In the genomic region with DNA sequence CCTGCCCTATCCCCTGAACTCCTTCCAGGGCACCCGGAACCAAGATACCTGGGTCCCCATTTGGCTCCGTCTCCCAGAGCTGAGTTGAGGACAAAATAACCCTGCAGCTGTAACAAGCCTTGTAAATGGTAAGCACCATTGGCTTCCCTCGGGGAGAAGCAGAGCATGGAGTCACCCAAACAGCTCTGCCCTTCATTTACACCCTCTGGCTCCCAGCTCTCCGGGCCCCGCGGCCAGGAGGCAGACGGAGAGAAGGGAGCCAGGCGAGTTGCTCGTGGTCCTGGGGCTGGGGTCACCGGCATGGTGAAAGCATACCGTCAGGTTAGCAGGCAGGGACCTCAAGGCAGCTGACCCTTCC, we compare ENCODE assay signal across 1 cellular context.
TF ChIP-seq lines count a peak whose summit lies in the region.

No MANE protein-coding gene starts in this region.

TF ChIP-seq in endothelial cell of umbilical vein, 7 proteins besides CTCF, POLR2A, EP300 and RAD21:
- no peak for TF ChIP-seq GATA2 (IDR thresholded peaks at IDR 0.05; ENCODE audit: insufficient read depth, insufficient read length, low read depth, low read length)
- no peak for TF ChIP-seq FOS (IDR thresholded peaks at IDR 0.05; ENCODE audit: borderline replicate concordance, insufficient read depth, low read length)
TF ChIP-seq in endothelial cell of umbilical vein: peak in this region for 0.
